Comparison of ENCODE assay signal across 27 cellular contexts in the genomic region with DNA sequence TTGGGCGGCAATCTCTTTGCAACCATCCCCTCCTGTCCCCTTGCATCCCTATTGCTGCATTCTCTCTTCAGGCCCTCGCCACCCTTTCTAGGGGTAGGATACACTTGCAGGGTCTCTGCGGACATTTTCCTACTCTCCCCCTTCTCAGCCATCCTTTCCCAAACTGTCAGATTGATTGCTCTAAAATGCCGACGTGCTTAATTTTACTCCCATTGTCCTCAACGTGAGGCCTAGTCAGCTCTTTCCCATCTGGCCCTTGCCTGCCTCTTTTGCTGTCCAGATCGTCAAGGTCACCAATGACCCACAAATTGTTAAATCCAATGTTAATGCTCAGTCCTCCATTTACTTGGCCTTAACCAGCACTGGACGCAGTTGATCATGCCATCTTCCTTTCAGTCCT.
"Had no signal": no experiment of that assay in that cellular context is flagged by ENCODE, and none has a peak within 500 bp of the region (broad histone marks: within the 10 kb centered on the region; RNA-seq: fewer than 3 reads in every experiment).

No MANE protein-coding gene starts in this region.

- H3K4me3 ChIP-seq: neural progenitor cell, ovary, psoas muscle, skin epidermis, smooth muscle cell, spleen, suprapubic skin, testis, tibial artery, transverse colon, upper lobe of right lung, uterus had no signal

- H3K27ac ChIP-seq: neural progenitor cell, ovary, parathyroid adenoma, psoas muscle, skin epidermis, spleen, suprapubic skin, testis, tibial artery, transverse colon, upper lobe of right lung, uterus had no signal

- H3K79me2 ChIP-seq: parathyroid adenoma had no signal

- H3K36me3 ChIP-seq: neural progenitor cell, ovary, spleen, suprapubic skin, tibial artery, transverse colon, upper lobe of right lung, uterus had no signal

- DNase-seq: natural killer cell; occipital lobe; ovary; psoas muscle; right cardiac atrium; spleen; stimulated activated CD4-positive, alpha-beta T cell treated with anti-CD3 and anti-CD28 coated beads, Interleukin-12 subunit alpha, Interleukin-12 subunit beta, amount 100 ng/mL, for 4 hours; stimulated activated CD4-positive, alpha-beta T cell treated with anti-CD3 and anti-CD28 coated beads, Interleukin-1b, Interleukin-23, amount 100 ng/mL, for 48 hours; stimulated activated CD4-positive, alpha-beta T cell treated with anti-CD3 and anti-CD28 coated beads, Interleukin-4, amount 100 ng/mL, for 1 hour; stimulated activated CD4-positive, alpha-beta T cell treated with anti-CD3 and anti-CD28 coated beads, Interleukin-4, amount 100 ng/mL, for 4 hours; stimulated activated CD8-positive, alpha-beta memory T cell treated with anti-CD3 and anti-CD28 coated beads, Interleukin-4, amount 100 ng/mL, for 48 hours; stimulated activated naive CD4-positive, alpha-beta T cell; stimulated activated naive CD8-positive, alpha-beta T cell treated with anti-CD3 and anti-CD28 coated beads, Interleukin-15, amount 100 ng/mL, for 72 hours; stimulated activated naive CD8-positive, alpha-beta T cell treated with anti-CD3 and anti-CD28 coated beads, Interleukin-15, Interleukin-2, amounts not matched to agents 100 U/mL and 50 U/mL, for 24 hours; substantia nigra; testis; tibial artery; transverse colon; upper lobe of right lung; uterus had no signal

- H3K4me2 ChIP-seq: neural progenitor cell, smooth muscle cell had no signal

- H3K9ac ChIP-seq: neural progenitor cell, parathyroid adenoma had no signal

- ATAC-seq: natural killer cell; psoas muscle; right cardiac atrium; sciatic nerve; stimulated activated memory B cell treated with anti-CD40 and anti-IgM and Interleukin-4, amounts not matched to agents 10 μg/mL and 1 μg/mL and 100 μg/mL, for 72 hours; stimulated activated naive CD8-positive, alpha-beta T cell treated with anti-CD3 and anti-CD28 coated beads, Interleukin-15, amount 100 ng/mL, for 72 hours; stimulated activated naive CD8-positive, alpha-beta T cell treated with anti-CD3 and anti-CD28 coated beads, Interleukin-15, Interleukin-2, amounts not matched to agents 100 U/mL and 50 U/mL, for 24 hours; upper lobe of right lung had no signal

- H3K27me3 ChIP-seq: ovary, suprapubic skin, testis, transverse colon, upper lobe of right lung, uterus had no signal

- H3K9me3 ChIP-seq: ovary, psoas muscle, spleen, suprapubic skin, testis, tibial artery, transverse colon, upper lobe of right lung, uterus had no signal

- H2AFZ ChIP-seq: neural progenitor cell, parathyroid adenoma had no signal

- H3K4me1 ChIP-seq: neural progenitor cell, parathyroid adenoma, psoas muscle, spleen, suprapubic skin, testis, tibial artery, transverse colon, upper lobe of right lung, uterus had no signal
